8 cellular contexts compared by ENCODE assay signal in the genomic region with DNA sequence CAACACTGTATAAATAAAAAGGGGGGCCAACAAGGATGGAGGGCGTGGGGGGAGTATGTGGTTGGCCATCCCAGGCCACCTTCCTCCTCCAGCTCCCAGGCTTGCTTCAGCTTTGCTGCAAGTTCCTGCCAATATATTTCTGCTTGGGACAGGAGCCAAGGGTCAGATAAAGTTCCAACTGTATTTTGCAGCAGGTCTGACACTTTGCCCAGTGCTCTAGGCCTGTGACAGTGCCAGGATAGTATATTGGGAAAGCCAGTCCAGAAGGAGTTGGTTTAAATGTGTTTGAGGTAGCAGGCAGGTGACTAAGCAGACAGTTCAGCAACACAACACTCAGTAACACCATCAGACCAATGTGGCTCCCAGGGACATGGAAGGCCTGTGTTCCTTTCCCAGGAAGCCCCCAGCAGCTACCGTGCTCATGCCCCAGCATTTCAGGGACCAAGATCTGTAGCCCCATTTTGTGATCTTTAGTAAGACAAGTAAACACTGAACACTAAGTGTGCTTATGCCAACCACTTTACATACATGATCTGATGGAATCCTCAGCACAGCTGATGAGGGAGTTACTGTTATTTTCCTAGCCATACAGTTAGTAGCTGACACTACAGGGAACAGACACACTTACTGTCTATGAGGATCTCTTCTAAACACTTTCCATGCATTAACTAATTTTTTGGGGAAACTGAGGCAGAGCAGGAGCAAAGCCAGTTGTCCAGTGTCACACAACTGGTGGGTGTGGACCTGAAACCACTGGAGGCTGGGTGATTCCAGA. TPM values are rescaled to one million over a fixed set of nuclear protein-coding genes. Genes with fewer than 3 reads are reported as not detected.
DNase-seq lines count a peak whose midpoint lies in the region; ATAC-seq lines count a peak whose summit lies in the region.

No MANE protein-coding gene starts in this region.

- no peaks in the 10 kb centered on the region for H3K9me3 ChIP-seq in stomach smooth muscle (ENCODE audit: control insufficient read depth in 2 of 2, low read length in 2 of 2)

- no peaks in the 10 kb centered on the region for H3K9me3 Mint-ChIP-seq in activated T-helper 17 cell treated with anti-CD3 and anti-CD28 coated beads, Interleukin-2, amount 50 U/mL, for 72 hours

- H3K36me3 ChIP-seq in stomach smooth muscle (ENCODE audit: control insufficient read depth in 2 of 2, insufficient read depth in 2 of 2, low read length in 2 of 2): no peaks in the 10 kb centered on the region

- no peak overlapping the region for H3K9ac ChIP-seq in stomach smooth muscle (ENCODE audit: low read length in 2 of 2)

- ATAC-seq in activated T-helper 17 cell treated with anti-CD3 and anti-CD28 coated beads, Interleukin-2, amount 50 U/mL, for 72 hours (replicated peaks): no peak
- peak; percentile 68 for ATAC-seq in left ventricle myocardium superior
- no peak for ATAC-seq in GM19467 (IDR thresholded peaks at IDR 0.05; ENCODE audit: unreplicated experiment)

- H3K4me3 Mint-ChIP-seq in activated T-helper 17 cell treated with anti-CD3 and anti-CD28 coated beads, Interleukin-2, amount 50 U/mL, for 72 hours: peak overlapping the region; percentile 90

- intact Hi-C loops in left ventricle myocardium superior (cut with micrococcal nuclease): no loop called here

- H3K4me3 ChIP-seq in stomach smooth muscle (ENCODE audit: low read length in 2 of 2): no peak overlapping the region

- DNase-seq in HUDEP-2 (lab: John Stamatoyannopoulos, UW; ENCODE audit: unreplicated experiment in 76 of 76) (peak in 58 of 76 experiments; percentile 10 to 77 (median 48)), left ventricle myocardium superior (peak; percentile 70), MV-4-11 (lab: John Stamatoyannopoulos, UW) (no peak), amygdala (lab: John Stamatoyannopoulos, UW) (no peak), COLO829 (ENCODE audit: low spot score) (no peak)

- H3K27ac ChIP-seq in stomach smooth muscle (ENCODE audit: low read length): peak overlapping the region; percentile 37

- peaks cover 21% of the 10 kb centered on the region for H3K36me3 Mint-ChIP-seq in activated T-helper 17 cell treated with anti-CD3 and anti-CD28 coated beads, Interleukin-2, amount 50 U/mL, for 72 hours (ENCODE audit: low read depth)

- no peaks in the 10 kb centered on the region for H3K27me3 ChIP-seq in stomach smooth muscle (ENCODE audit: control insufficient read depth in 1 of 2, insufficient read depth in 2 of 2, low read length in 2 of 2)

- peaks cover 44% of the 10 kb centered on the region for H3K4me1 ChIP-seq in stomach smooth muscle (ENCODE audit: control insufficient read depth, insufficient read depth, low read length)

- peaks cover 24% of the 10 kb centered on the region for H3K4me1 Mint-ChIP-seq in activated T-helper 17 cell treated with anti-CD3 and anti-CD28 coated beads, Interleukin-2, amount 50 U/mL, for 72 hours

- peak overlapping the region; percentile 62 for H3K27ac Mint-ChIP-seq in activated T-helper 17 cell treated with anti-CD3 and anti-CD28 coated beads, Interleukin-2, amount 50 U/mL, for 72 hours

- no peaks in the 10 kb centered on the region for H3K27me3 Mint-ChIP-seq in activated T-helper 17 cell treated with anti-CD3 and anti-CD28 coated beads, Interleukin-2, amount 50 U/mL, for 72 hours

RNA-seq across cellular contexts. Expression of a gene that starts 38.9 kb away (rescaled TPM):
- 10 to 100 TPM; 32.0 to 35.9 TPM for total RNA-seq in activated T-helper 17 cell treated with anti-CD3 and anti-CD28 coated beads, Interleukin-2, amount 50 U/mL, for 72 hours
- 25.9 TPM for total RNA-seq in left ventricle myocardium superior

RNA-seq across cellular contexts. Expression of a gene that starts 42.1 kb away (rescaled TPM):
- 1,000 to 10,000 TPM in 1 of 2 donors, 100 to 1,000 TPM in 1; 746 to 1,569 TPM for total RNA-seq in activated T-helper 17 cell treated with anti-CD3 and anti-CD28 coated beads, Interleukin-2, amount 50 U/mL, for 72 hours
- 64.2 TPM for total RNA-seq in left ventricle myocardium superior

Comparison
In these comparisons a context has a peak if more than half of its experiments do, and no peak if none do; other contexts are left out.
1. DNase-seq: peak in HUDEP-2 (58 of 76) and left ventricle myocardium superior (single experiment); none in MV-4-11 (single experiment), amygdala (0 of 56) and COLO829 (single experiment).
2. RNA of a gene that starts 42.1 kb away (total RNA-seq): 746 to 1,569 TPM in activated T-helper 17 cell treated with anti-CD3 and anti-CD28 coated beads, Interleukin-2, amount 50 U/mL, for 72 hours; 64.2 TPM in left ventricle myocardium superior (single experiment); every median in the first group is over 10 times any median in the second.